Comparison of ENCODE assay signal across 1 cellular context in genomic region chr10:132365102-132365501, GRCh38.
TF ChIP-seq lines count a peak whose summit lies in the region.

No MANE protein-coding gene starts in this region.

TF ChIP-seq in H1, 55 proteins besides CTCF, POLR2A, EP300 and RAD21:
- TF ChIP-seq TAF1 (IDR thresholded peaks at IDR 0.05; ENCODE audit: low read depth, low read length) (no peak), EGR1 (IDR thresholded peaks at IDR 0.05; ENCODE audit: borderline replicate concordance, low read depth, low read length) (no peak), POLR2AphosphoS5 (IDR thresholded peaks at IDR 0.05; ENCODE audit: low read depth, low read length) (no peak), CBX5 (IDR thresholded peaks at IDR 0.05; ENCODE audit: low read depth, low read length) (no peak), HDAC2 (IDR thresholded peaks at IDR 0.05; ENCODE audit: borderline replicate concordance in 1 of 2, low read depth in 2 of 2, low read length in 2 of 2) (no peak), SRF (IDR thresholded peaks at IDR 0.05; ENCODE audit: low read depth, low read length) (no peak), TCF12 (IDR thresholded peaks at IDR 0.05; ENCODE audit: low read depth, low read length) (no peak), NANOG (IDR thresholded peaks at IDR 0.05; ENCODE audit: insufficient read depth, low read depth, low read length, poor library complexity, severe bottlenecking) (no peak), USF2 (IDR thresholded peaks at IDR 0.05; ENCODE audit: low read length) (no peak), SIX5 (IDR thresholded peaks at IDR 0.05; ENCODE audit: low read depth, low read length) (no peak), MAX (IDR thresholded peaks at IDR 0.05) (peak; percentile 40; the same call in 1 of the 2 replicates), E2F6 (IDR thresholded peaks at IDR 0.05) (peak; percentile 76)
TF ChIP-seq in H1: peak in this region for 2.
